In genomic region chr6:150765457-150765764, GRCh38 we compare ENCODE assay signal across 10 cellular contexts.
A peak's percentile ranks its signal among the peaks of the same experiment; 100 is the strongest.
DNase-seq lines count a peak whose midpoint lies in the region; ATAC-seq and TF ChIP-seq lines count a peak whose summit lies in the region.
"Had no signal": no experiment of that assay in that cellular context is flagged by ENCODE, and none has a peak within 500 bp of the region (broad histone marks: within the 10 kb centered on the region; RNA-seq: fewer than 3 reads in every experiment).

No MANE protein-coding gene starts in this region.

- no peak overlapping the region for H3K27ac Mint-ChIP-seq in activated CD8-positive, alpha-beta memory T cell treated with anti-CD3 and anti-CD28 coated beads, Interleukin-2, amount 10 ng/mL, durations not matched to agents 7 days and 5 days

- H3K79me2 ChIP-seq in DOHH2 (ENCODE audit: control insufficient read depth, low read length) = peaks cover 38% of the 10 kb centered on the region

- intact Hi-C loops in thyroid gland (cut with DNase I) = no loop called here

- CTCF ChIA-PET in activated CD8-positive, alpha-beta memory T cell treated with anti-CD3 and anti-CD28 coated beads, Interleukin-2, amount 10 ng/mL, durations not matched to agents 7 days and 5 days (lab: Charles Lee) = no interaction called here

- H3K4me3 ChIP-seq in DOHH2 (ENCODE audit: low read length) = no peak overlapping the region; the same call in 1 of the 2 replicates
- no peak overlapping the region for H3K4me3 ChIP-seq in thyroid gland (replicated peaks in 1 of 3)
- no peak overlapping the region for H3K4me3 ChIP-seq in right atrium auricular region

- H3K36me3 ChIP-seq in DOHH2 (ENCODE audit: control insufficient read depth, low read length) (peaks cover 33% of the 10 kb centered on the region), thyroid gland (no peaks in the 10 kb centered on the region), right atrium auricular region (no peaks in the 10 kb centered on the region)

- H3K9me2 ChIP-seq in DOHH2 (replicated peaks; ENCODE audit: control insufficient read depth, low read length) = no peaks in the 10 kb centered on the region

- ATAC-seq in GM19395 (IDR thresholded peaks at IDR 0.05; ENCODE audit: unreplicated experiment) (peak; percentile 94), HG02840 (IDR thresholded peaks at IDR 0.05; ENCODE audit: low FRiP score, unreplicated experiment) (peak; percentile 87), HG03565 (IDR thresholded peaks at IDR 0.05; ENCODE audit: unreplicated experiment) (peak; percentile 77)
- ATAC-seq in activated CD8-positive, alpha-beta memory T cell treated with anti-CD3 and anti-CD28 coated beads, Interleukin-2, amount 10 ng/mL, durations not matched to agents 7 days and 5 days = no peak
- ATAC-seq: Panc1 had no signal

- peaks cover 2% of the 10 kb centered on the region for H3K27me3 Mint-ChIP-seq in activated CD8-positive, alpha-beta memory T cell treated with anti-CD3 and anti-CD28 coated beads, Interleukin-2, amount 10 ng/mL, durations not matched to agents 7 days and 5 days

- peaks cover 2% of the 10 kb centered on the region for H3K36me3 Mint-ChIP-seq in activated CD8-positive, alpha-beta memory T cell treated with anti-CD3 and anti-CD28 coated beads, Interleukin-2, amount 10 ng/mL, durations not matched to agents 7 days and 5 days

- H3K9me3 ChIP-seq in DOHH2 (ENCODE audit: control insufficient read depth, insufficient read depth, low read length) (no peaks in the 10 kb centered on the region), thyroid gland (no peaks in the 10 kb centered on the region), right atrium auricular region (no peaks in the 10 kb centered on the region)

- 68 to 73% methylated on average over 3 of the region's 3 CpGs for WGBS in thyroid gland, 2 donors

- H3F3A ChIP-seq in DOHH2 (ENCODE audit: control insufficient read depth, insufficient read depth) = peaks cover 8% of the 10 kb centered on the region

- no peaks in the 10 kb centered on the region for H3K9me3 Mint-ChIP-seq in activated CD8-positive, alpha-beta memory T cell treated with anti-CD3 and anti-CD28 coated beads, Interleukin-2, amount 10 ng/mL, durations not matched to agents 7 days and 5 days (ENCODE audit: low read depth)

- H3K27ac ChIP-seq in DOHH2 (ENCODE audit: low read depth, low read length) = peak overlapping the region; percentile 67
- peak overlapping the region in 1 of 3 donors; percentile 66 for H3K27ac ChIP-seq in thyroid gland
- H3K27ac ChIP-seq in right atrium auricular region = no peak overlapping the region

- no peaks in the 10 kb centered on the region for H4K20me1 ChIP-seq in DOHH2 (ENCODE audit: control insufficient read depth, insufficient read depth, low read depth, low read length)

- no peaks in the 10 kb centered on the region for H3K27me3 ChIP-seq in DOHH2 (ENCODE audit: control insufficient read depth, low read length)
- H3K27me3 ChIP-seq in thyroid gland = no peaks in the 10 kb centered on the region
- H3K27me3 ChIP-seq in right atrium auricular region = no peaks in the 10 kb centered on the region

- H3K4me2 ChIP-seq in DOHH2 (ENCODE audit: low read length) = peak overlapping the region; percentile 65

- H3K4me1 ChIP-seq in DOHH2 (ENCODE audit: control insufficient read depth, low read length) = peaks cover 51% of the 10 kb centered on the region
- H3K4me1 ChIP-seq in thyroid gland = peaks cover 22 to 36% of the 10 kb centered on the region in 2 donors
- H3K4me1 ChIP-seq in right atrium auricular region = peaks cover 0 to 24% of the 10 kb centered on the region in 2 donors

- TF ChIP-seq POLR2A in thyroid gland (IDR thresholded peaks at IDR 0.05) = no peak

- DNase-seq in thyroid gland (no peak), NCI-H510A treated with DMSO at 0.1 percent for 48 hours (lab: John Stamatoyannopoulos, UW) (no peak), right atrium auricular region (ENCODE audit: low spot score) (no peak)
- no peak for DNase-seq in activated CD8-positive, alpha-beta memory T cell treated with anti-CD3 and anti-CD28 coated beads, Interleukin-2, amount 10 ng/mL, durations not matched to agents 7 days and 5 days
- DNase-seq: head of caudate nucleus had no signal

- no peaks in the 10 kb centered on the region for H3K4me1 Mint-ChIP-seq in activated CD8-positive, alpha-beta memory T cell treated with anti-CD3 and anti-CD28 coated beads, Interleukin-2, amount 10 ng/mL, durations not matched to agents 7 days and 5 days

- H3K4me3 Mint-ChIP-seq in activated CD8-positive, alpha-beta memory T cell treated with anti-CD3 and anti-CD28 coated beads, Interleukin-2, amount 10 ng/mL, durations not matched to agents 7 days and 5 days = no peak overlapping the region

- no peak for TF ChIP-seq CTCF in DOHH2 (IDR thresholded peaks at IDR 0.05; ENCODE audit: low read depth, low read length, poor library complexity, severe bottlenecking)
- TF ChIP-seq CTCF in thyroid gland (IDR thresholded peaks at IDR 0.05) = no peak
- TF ChIP-seq CTCF in right atrium auricular region (IDR thresholded peaks at IDR 0.05) = no peak
